8 cellular contexts compared by ENCODE assay signal in genomic region chr6:43771858-43772570, GRCh38. TPM values are rescaled to one million over a fixed set of nuclear protein-coding genes. Genes with fewer than 3 reads are reported as not detected.
DNase-seq lines count a peak whose midpoint lies in the region; ATAC-seq and TF ChIP-seq lines count a peak whose summit lies in the region.

No MANE protein-coding gene starts in this region.

- H3K4me1 ChIP-seq in iPS-15b (ENCODE audit: control insufficient read depth, insufficient read depth, low read length) (peaks cover 27% of the 10 kb centered on the region), gastrocnemius medialis (peaks cover 25 to 40% of the 10 kb centered on the region in 2 donors)

- H3K27ac ChIP-seq in gastrocnemius medialis, result peak overlapping the region; percentile 94 to 100 (median 98)

- ATAC-seq in HG02798 (IDR thresholded peaks at IDR 0.05; ENCODE audit: poor library complexity, unreplicated experiment) (peak; percentile 18), gastrocnemius medialis (peak; percentile 8 to 17), GM21360 (IDR thresholded peaks at IDR 0.05; ENCODE audit: unreplicated experiment) (no peak), HG02973 (IDR thresholded peaks at IDR 0.05; ENCODE audit: unreplicated experiment) (no peak)

- TF ChIP-seq POLR2A in gastrocnemius medialis (IDR thresholded peaks at IDR 0.05), result peak; percentile 57 to 70

- H3K36me3 ChIP-seq in iPS-15b (ENCODE audit: control insufficient read depth, insufficient read depth, low read length) (no peaks in the 10 kb centered on the region), gastrocnemius medialis (no peaks in the 10 kb centered on the region)

- intact Hi-C loops in gastrocnemius medialis (cut with DNase I; ENCODE audit: low total_unique reads), result loop anchor here (2.0 to 5.0 kb wide), 3 partner anchors 103 to 475 kb away; partner anchors contain the start of genes HSP90AB1 and SLC29A1

- peak overlapping the region; percentile 96 for H3K9ac ChIP-seq in iPS-15b (ENCODE audit: low read depth, low read length)

- H3K4me3 ChIP-seq in astrocyte of the cerebellum (ENCODE audit: low read depth, low read length) (peak overlapping the region; percentile 87), iPS-15b (ENCODE audit: low read depth, low read length) (peak overlapping the region; percentile 71), gastrocnemius medialis (peak overlapping the region; percentile 74 to 91 (median 85))

- H3K27me3 ChIP-seq in iPS-15b (ENCODE audit: control insufficient read depth, insufficient read depth, low read length), result peaks cover 3% of the 10 kb centered on the region
- H3K27me3 ChIP-seq in gastrocnemius medialis, result no peaks in the 10 kb centered on the region

- in situ Hi-C loops in Caki2 (cut with HindIII; ENCODE audit: low pct_unique_long_range_greater_than_20kb, low sequenced_read_pairs) (no loop called here), astrocyte of the cerebellum (cut with HindIII; ENCODE audit: low sequenced_read_pairs) (no loop called here), gastrocnemius medialis (cut with MboI; ENCODE audit: low sequenced_read_pairs in 4 of 4) (loop anchor here in 1 of 4 donors (5.0 kb wide), 1 partner anchor 35 kb away; no protein-coding TSS in a partner anchor)

- TF ChIP-seq CTCF in astrocyte of the cerebellum (IDR thresholded peaks at IDR 0.05; ENCODE audit: low read depth, low read length, missing control alignments) (no peak), gastrocnemius medialis (IDR thresholded peaks at IDR 0.05 in 4 of 5, conservative IDR thresholded peaks at IDR 0.05 in 1 of 5) (no peak)

- H3K9me3 ChIP-seq in iPS-15b (ENCODE audit: control insufficient read depth, insufficient read depth, low read length), result no peaks in the 10 kb centered on the region
- no peaks in the 10 kb centered on the region for H3K9me3 ChIP-seq in gastrocnemius medialis

- DNase-seq in Caki2 (ENCODE audit: low read depth) (peak; percentile 48), SW480 (ENCODE audit: low spot score) (peak; percentile 46), astrocyte of the cerebellum (ENCODE audit: low read depth) (no peak), gastrocnemius medialis (peak; percentile 77 to 88)

RNA-seq across cellular contexts. Expression of gene VEGFA, which starts 2.0 kb away (rescaled TPM):
- 40.0 and 81.4 TPM in 2 replicates for total RNA-seq in Caki2 (2014; rRNA removed; shearing (Covaris generic); ENCODE audit: low replicate concordance)
- 100 to 1,000 TPM in 3 of 4 donors, 10 to 100 TPM in 1; 66.4 to 195 (median 149) TPM for total RNA-seq in gastrocnemius medialis

Comparison
In these comparisons a context has a peak if more than half of its experiments do, and no peak if none do; other contexts are left out.
1. ATAC-seq: peak in HG02798 (single experiment) and gastrocnemius medialis (2 of 2); none in GM21360 (single experiment) and HG02973 (single experiment).
2. Peak in every context shown above with its lines, with median percentiles within 50 percentile points of each other: H3K4me3 ChIP-seq.